ENCODE assay signal across 9 cellular contexts in the genomic region with DNA sequence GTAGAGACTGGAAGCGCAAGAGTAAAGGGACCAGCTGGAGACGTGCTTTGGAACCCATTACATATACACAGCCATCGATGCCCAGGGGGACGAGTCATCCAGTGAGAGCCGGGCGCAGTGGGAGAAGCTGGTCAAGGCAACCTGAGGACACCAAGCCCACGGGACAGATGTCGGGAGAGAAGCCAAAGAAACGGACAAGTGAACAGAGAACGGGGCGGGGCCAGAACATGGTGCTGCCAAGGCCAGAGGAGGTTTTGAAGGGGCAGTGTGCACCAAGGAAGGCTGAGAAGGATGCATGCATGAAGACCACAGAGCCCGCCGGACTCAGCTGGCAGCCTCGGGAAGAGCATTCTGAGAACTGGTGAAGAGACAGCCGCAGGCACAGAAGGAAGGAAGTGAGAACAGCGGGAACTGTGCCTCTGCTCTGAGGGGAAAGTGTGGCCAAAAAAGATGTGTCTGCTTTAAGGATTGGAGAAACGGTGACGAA. TPM values are rescaled to one million over a fixed set of nuclear protein-coding genes. Genes with fewer than 3 reads are reported as not detected.
DNase-seq lines count a peak whose midpoint lies in the region; ATAC-seq and TF ChIP-seq lines count a peak whose summit lies in the region.
"Had no signal": no experiment of that assay in that cellular context is flagged by ENCODE, and none has a peak within 500 bp of the region (broad histone marks: within the 10 kb centered on the region; RNA-seq: fewer than 3 reads in every experiment).

No MANE protein-coding gene starts in this region.

- H3K36me3 ChIP-seq in SK-N-SH (replicated peaks in 1 of 2; ENCODE audit: control insufficient read depth in 1 of 2, insufficient read depth in 2 of 2, low read length in 1 of 2) = peaks cover 0 to under 1% of the 10 kb centered on the region in 2 experiments

- no peaks in the 10 kb centered on the region for H3K9me3 ChIP-seq in SK-N-SH
- H3K9me3 ChIP-seq: A549 had no signal

- no peak for TF ChIP-seq RAD21 in SK-N-SH (IDR thresholded peaks at IDR 0.05; ENCODE audit: low read length)

- peaks cover 7% of the 10 kb centered on the region for H3K36me3 Mint-ChIP-seq in activated CD4-positive, alpha-beta T cell treated with anti-CD3 and anti-CD28 coated beads for 36 hours (ENCODE audit: low read depth)

- no peaks in the 10 kb centered on the region for H3K9me2 ChIP-seq in SK-N-SH

- H3K9ac ChIP-seq in SK-N-SH = no peak overlapping the region

- no peak overlapping the region for H2AFZ ChIP-seq in SK-N-SH (ENCODE audit: low read depth)

- intact Hi-C loops in activated CD4-positive, alpha-beta T cell treated with anti-CD3 and anti-CD28 coated beads for 36 hours (cut with DNase I, micrococcal nuclease) = loop anchor here (1.0 to 2.0 kb wide), 2 partner anchors 18 to 38 kb away; no protein-coding TSS in a partner anchor

- no peaks in the 10 kb centered on the region for H3K9me3 Mint-ChIP-seq in activated CD4-positive, alpha-beta T cell treated with anti-CD3 and anti-CD28 coated beads for 36 hours (ENCODE audit: low read depth)

- no peak for TF ChIP-seq POLR2A in GM18505 (IDR thresholded peaks at IDR 0.05; ENCODE audit: borderline replicate concordance, extremely low read depth, insufficient read depth, insufficient read length)

- TF ChIP-seq EP300 in SK-N-SH (IDR thresholded peaks at IDR 0.05; ENCODE audit: borderline replicate concordance in 1 of 2, low read depth in 1 of 2, low read length in 1 of 2) = no peak

- H3K27me3 Mint-ChIP-seq in activated CD4-positive, alpha-beta T cell treated with anti-CD3 and anti-CD28 coated beads for 36 hours = no peaks in the 10 kb centered on the region

- no peak overlapping the region for H3K4me3 ChIP-seq in SK-N-SH (ENCODE audit: low read depth in 2 of 2, low read length in 1 of 2)
- H3K4me3 ChIP-seq: A549 had no signal

- H3K4me3 Mint-ChIP-seq in activated CD4-positive, alpha-beta T cell treated with anti-CD3 and anti-CD28 coated beads for 36 hours = peak overlapping the region; percentile 56

- peaks cover 65% of the 10 kb centered on the region for H3K4me1 Mint-ChIP-seq in activated CD4-positive, alpha-beta T cell treated with anti-CD3 and anti-CD28 coated beads for 36 hours

- peak overlapping the region; percentile 90 for H3K27ac Mint-ChIP-seq in activated CD4-positive, alpha-beta T cell treated with anti-CD3 and anti-CD28 coated beads for 36 hours

- no peak for DNase-seq in activated CD4-positive, alpha-beta T cell treated with anti-CD3 and anti-CD28 coated beads for 36 hours
- no peak for DNase-seq in activated CD4-positive, alpha-beta T cell treated with anti-CD3 and anti-CD28 coated beads for 4 hours
- DNase-seq in SK-N-SH = no peak
- peak; percentile 56 for DNase-seq in foreskin melanocyte
- DNase-seq in stimulated activated naive CD8-positive, alpha-beta T cell treated with anti-CD3 and anti-CD28 coated beads, Interleukin-15, Interleukin-2, amounts not matched to agents 100 U/mL and 50 U/mL, for 24 hours = no peak
- no peak for DNase-seq in ecto neural progenitor cell (ENCODE audit: low spot score)

- WGBS in SK-N-SH (ENCODE audit: low lambda C conversion rate) = 76% methylated on average over 18 of the region's 18 CpGs

- H4K20me1 ChIP-seq in SK-N-SH (ENCODE audit: insufficient read depth) = peaks cover 100% of the 10 kb centered on the region

- TF ChIP-seq CTCF in SK-N-SH (IDR thresholded peaks at IDR 0.05) = no peak

- H3K4me1 ChIP-seq in SK-N-SH (ENCODE audit: control insufficient read depth in 1 of 2, insufficient read depth in 2 of 2, low read depth in 1 of 2, low read length in 1 of 2) = peaks cover 30 to 84% of the 10 kb centered on the region in 2 experiments

- H3K79me2 ChIP-seq in SK-N-SH (ENCODE audit: insufficient read depth) = peaks cover 100% of the 10 kb centered on the region

- POLR2A ChIA-PET in activated CD4-positive, alpha-beta T cell treated with anti-CD3 and anti-CD28 coated beads for 36 hours (lab: Charles Lee) = no interaction called here
- POLR2A ChIA-PET in SK-N-SH (lab: Yijun Ruan, JAX) = no interaction called here

- no peak overlapping the region for H3K27ac ChIP-seq in SK-N-SH (ENCODE audit: low read depth in 2 of 2, low read length in 1 of 2)
- H3K27ac ChIP-seq: A549 had no signal

- no peak overlapping the region for H3K4me2 ChIP-seq in SK-N-SH
- H3K4me2 ChIP-seq: A549 had no signal

- peak; percentile 2 for ATAC-seq in activated CD4-positive, alpha-beta T cell treated with anti-CD3 and anti-CD28 coated beads for 36 hours
- ATAC-seq in stimulated activated naive CD8-positive, alpha-beta T cell treated with anti-CD3 and anti-CD28 coated beads, Interleukin-15, Interleukin-2, amounts not matched to agents 100 U/mL and 50 U/mL, for 24 hours = peak; percentile 8
- no peak for ATAC-seq in GM18505 (IDR thresholded peaks at IDR 0.05; ENCODE audit: unreplicated experiment)
- no peak for ATAC-seq in HG03139 (IDR thresholded peaks at IDR 0.05; ENCODE audit: unreplicated experiment)

- H3F3A ChIP-seq in SK-N-SH (replicated peaks; ENCODE audit: insufficient read depth) = no peaks in the 10 kb centered on the region

- H3K27me3 ChIP-seq in SK-N-SH (ENCODE audit: insufficient read depth) = no peaks in the 10 kb centered on the region

- CTCF ChIA-PET in activated CD4-positive, alpha-beta T cell treated with anti-CD3 and anti-CD28 coated beads for 36 hours (lab: Charles Lee) = interaction anchor here (0.5 to 0.8 kb wide), 2 partner anchors 9 to 165 kb away, joined by 3 to 6 read pairs; no protein-coding TSS in a partner anchor
- CTCF ChIA-PET in SK-N-SH (lab: Yijun Ruan, JAX) = interaction anchor here (1.8 to 2.2 kb wide), 2 partner anchors 14 to 23 kb away, joined by 5 read pairs; no protein-coding TSS in a partner anchor

TF ChIP-seq in SK-N-SH, 30 proteins besides CTCF, POLR2A, EP300 and RAD21:
- TF ChIP-seq TCF12 (IDR thresholded peaks at IDR 0.05) (no peak), FOSL2 (IDR thresholded peaks at IDR 0.05; ENCODE audit: borderline replicate concordance, low read depth) (peak; percentile 8; the same call in 1 of the 2 replicates), FOXJ3 (CRISPR knock-in tag; IDR thresholded peaks at IDR 0.05) (no peak)

RNA-seq across cellular contexts. Expression of gene CAMSAP1, which starts 20.3 kb away (rescaled TPM):
- total RNA-seq in activated CD4-positive, alpha-beta T cell treated with anti-CD3 and anti-CD28 coated beads for 36 hours = 10 to 100 TPM; 31.2 to 33.4 TPM
- 6.2 and 8.9 TPM in 2 replicates for polyA plus RNA-seq in SK-N-SH (2012; rRNA removed)
- polyA plus RNA-seq in SK-N-SH (2012; cell fraction: cytosol; rRNA removed) = 6.8 and 7.3 TPM in 2 replicates
- polyA plus RNA-seq in SK-N-SH (2012; cell fraction: nucleus; rRNA removed) = 9.8 and 10.4 TPM in 2 replicates

Comparison
In these comparisons a context has a peak if more than half of its experiments do, and no peak if none do; other contexts are left out.
1. ATAC-seq: peak in activated CD4-positive, alpha-beta T cell treated with anti-CD3 and anti-CD28 coated beads for 36 hours (single experiment) and stimulated activated naive CD8-positive, alpha-beta T cell treated with anti-CD3 and anti-CD28 coated beads, Interleukin-15, Interleukin-2, amounts not matched to agents 100 U/mL and 50 U/mL, for 24 hours (single experiment); none in GM18505 (single experiment) and HG03139 (single experiment).